ENCODE assay signal across 8 cellular contexts in genomic region chr18:977327-977726, GRCh38.
DNase-seq lines count a peak whose midpoint lies in the region; ATAC-seq and TF ChIP-seq lines count a peak whose summit lies in the region.
"Not testable (repeated sequence)": the region's sequence is repeated elsewhere in the genome, so short reads cannot be mapped to it uniquely, and the experiment has no call there.

No MANE protein-coding gene starts in this region.

- H3F3A ChIP-seq in GM23338 (replicated peaks; ENCODE audit: low read depth); neural progenitor cell (ENCODE audit: low read depth): not testable (repeated sequence)

- H3K4me3 ChIP-seq in GM23338 (peak overlapping the region; percentile 56), iPS-18c (ENCODE audit: insufficient read depth, low read depth, low read length) (peak overlapping the region; percentile 24; the same call in 1 of the 2 replicates), neural progenitor cell (peak overlapping the region; percentile 46)
- H3K4me3 ChIP-seq in Jurkat, Clone E6-1 (ENCODE audit: low read length), result peak overlapping the region; percentile 60

- POLR2A ChIA-PET in activated CD4-positive, alpha-beta T cell treated with anti-CD3 and anti-CD28 coated beads for 36 hours (lab: Charles Lee), result not testable (repeated sequence)

- not testable (repeated sequence) for H4K20me1 ChIP-seq in GM23338 (replicated peaks; ENCODE audit: insufficient read depth); neural progenitor cell (ENCODE audit: low read depth)

- H3K9me3 ChIP-seq in iPS-18c (ENCODE audit: control insufficient read depth, insufficient read depth, low read length); neural progenitor cell (ENCODE audit: low read depth): not testable (repeated sequence)

- H2AFZ ChIP-seq in GM23338; neural progenitor cell (replicated peaks): not testable (repeated sequence)

- not testable (repeated sequence) for H3K36me3 ChIP-seq in GM23338 (ENCODE audit: insufficient read depth); neural progenitor cell

- not testable (repeated sequence) for DNase-seq in GM23338 (ENCODE audit: low spot score); Jurkat, Clone E6-1 (ENCODE audit: low read depth, low spot score); activated CD4-positive, alpha-beta T cell treated with anti-CD3 and anti-CD28 coated beads for 36 hours; chondrocyte (ENCODE audit: low spot score); glutamatergic neuron; neural progenitor cell (ENCODE audit: low spot score); type B pancreatic cell (ENCODE audit: extremely low spot score, unreplicated experiment)

- CTCF ChIA-PET in activated CD4-positive, alpha-beta T cell treated with anti-CD3 and anti-CD28 coated beads for 36 hours (lab: Charles Lee), result not testable (repeated sequence)

- not testable (repeated sequence) for H3K9ac ChIP-seq in neural progenitor cell

- H3K4me3 Mint-ChIP-seq in GM23338, result peak overlapping the region; percentile 74
- peak overlapping the region; percentile 69 for H3K4me3 Mint-ChIP-seq in activated CD4-positive, alpha-beta T cell treated with anti-CD3 and anti-CD28 coated beads for 36 hours
- peak overlapping the region; percentile 80 for H3K4me3 Mint-ChIP-seq in chondrocyte (ENCODE audit: unreplicated experiment)
- H3K4me3 Mint-ChIP-seq in glutamatergic neuron (ENCODE audit: unreplicated experiment), result peak overlapping the region; percentile 92
- not testable (repeated sequence) for H3K4me3 Mint-ChIP-seq in neural progenitor cell
- peak overlapping the region; percentile 91 for H3K4me3 Mint-ChIP-seq in type B pancreatic cell

- H3K27me3 ChIP-seq in GM23338 (ENCODE audit: insufficient read depth); neural progenitor cell: not testable (repeated sequence)

- H3K4me1 ChIP-seq in GM23338 (ENCODE audit: insufficient read depth); neural progenitor cell: not testable (repeated sequence)

- H3K27me3 Mint-ChIP-seq in GM23338 (ENCODE audit: insufficient read depth, low read depth, poor library complexity); activated CD4-positive, alpha-beta T cell treated with anti-CD3 and anti-CD28 coated beads for 36 hours; chondrocyte (ENCODE audit: low read depth); glutamatergic neuron (ENCODE audit: unreplicated experiment); neural progenitor cell (ENCODE audit: insufficient read depth, low read depth); type B pancreatic cell: not testable (repeated sequence)

- not testable (repeated sequence) for TF ChIP-seq CTCF in GM23338 (conservative IDR thresholded peaks at IDR 0.05; ENCODE audit: low read depth in 2 of 2); chondrocyte (IDR thresholded peaks at IDR 0.05); glutamatergic neuron (IDR thresholded peaks at IDR 0.05; ENCODE audit: partially characterized antibody, unreplicated experiment); neural progenitor cell (IDR thresholded peaks at IDR 0.05); type B pancreatic cell (conservative IDR thresholded peaks at IDR 0.05)

- H3K4me2 ChIP-seq in GM23338 (peak overlapping the region; percentile 72), neural progenitor cell (peak overlapping the region; percentile 69)

- not testable (repeated sequence) for H3K4me1 Mint-ChIP-seq in GM23338; activated CD4-positive, alpha-beta T cell treated with anti-CD3 and anti-CD28 coated beads for 36 hours; glutamatergic neuron (ENCODE audit: low read depth, unreplicated experiment); neural progenitor cell; type B pancreatic cell (ENCODE audit: unreplicated experiment)
- peaks cover 14% of the 10 kb centered on the region for H3K4me1 Mint-ChIP-seq in chondrocyte (ENCODE audit: low read depth)

- H3K9me2 ChIP-seq in GM23338 (ENCODE audit: insufficient read depth), result not testable (repeated sequence)

- H3K27ac Mint-ChIP-seq in GM23338; activated CD4-positive, alpha-beta T cell treated with anti-CD3 and anti-CD28 coated beads for 36 hours; chondrocyte (ENCODE audit: unreplicated experiment); neural progenitor cell: not testable (repeated sequence)
- H3K27ac Mint-ChIP-seq in glutamatergic neuron (ENCODE audit: unreplicated experiment), result peak overlapping the region; percentile 96
- H3K27ac Mint-ChIP-seq in type B pancreatic cell, result peak overlapping the region; percentile 81

- H3K27ac ChIP-seq in GM23338 (ENCODE audit: low read depth); neural progenitor cell: not testable (repeated sequence)

- H3K79me2 ChIP-seq in GM23338 (replicated peaks; ENCODE audit: insufficient read depth) (peaks cover 23% of the 10 kb centered on the region), neural progenitor cell (ENCODE audit: low read depth) (peaks cover 30% of the 10 kb centered on the region)

- H3K36me3 Mint-ChIP-seq in GM23338 (ENCODE audit: low read depth) (peaks cover 36% of the 10 kb centered on the region), glutamatergic neuron (ENCODE audit: unreplicated experiment) (peaks cover 21% of the 10 kb centered on the region)
- not testable (repeated sequence) for H3K36me3 Mint-ChIP-seq in activated CD4-positive, alpha-beta T cell treated with anti-CD3 and anti-CD28 coated beads for 36 hours (ENCODE audit: low read depth); chondrocyte (ENCODE audit: low read depth); neural progenitor cell; type B pancreatic cell

- intact Hi-C loops in activated CD4-positive, alpha-beta T cell treated with anti-CD3 and anti-CD28 coated beads for 36 hours (cut with DNase I, micrococcal nuclease), result not testable (repeated sequence)

- H3K9me3 Mint-ChIP-seq in GM23338, result peaks cover 48% of the 10 kb centered on the region
- H3K9me3 Mint-ChIP-seq in activated CD4-positive, alpha-beta T cell treated with anti-CD3 and anti-CD28 coated beads for 36 hours (ENCODE audit: low read depth); type B pancreatic cell: not testable (repeated sequence)
- peaks cover 15% of the 10 kb centered on the region for H3K9me3 Mint-ChIP-seq in chondrocyte (ENCODE audit: low read depth)
- peaks cover 10% of the 10 kb centered on the region for H3K9me3 Mint-ChIP-seq in glutamatergic neuron (ENCODE audit: unreplicated experiment)
- peaks cover 22% of the 10 kb centered on the region for H3K9me3 Mint-ChIP-seq in neural progenitor cell

- not testable (repeated sequence) for ATAC-seq in GM23338; activated CD4-positive, alpha-beta T cell treated with anti-CD3 and anti-CD28 coated beads for 36 hours
